In the genomic region with DNA sequence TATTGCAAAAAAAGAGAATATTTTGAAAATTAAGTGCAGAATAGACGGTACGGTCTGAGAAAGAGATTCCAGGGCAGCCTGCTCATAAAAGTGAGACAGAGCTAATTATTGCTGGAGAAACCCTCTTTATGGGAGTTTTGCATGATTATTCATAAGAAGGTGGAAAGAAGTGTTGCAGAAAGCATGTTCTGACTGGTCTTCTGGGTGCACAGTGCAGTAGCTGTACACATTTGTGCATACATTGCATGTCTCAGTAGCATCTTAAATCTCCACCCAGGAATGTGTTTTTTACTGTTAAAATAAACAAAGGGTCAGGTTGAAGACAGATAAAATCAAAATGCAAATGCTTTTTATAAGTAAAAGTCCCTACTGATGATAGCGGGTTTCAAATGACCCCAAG, we compare ENCODE assay signal across 10 cellular contexts.
DNase-seq lines count a peak whose midpoint lies in the region; ATAC-seq and TF ChIP-seq lines count a peak whose summit lies in the region.
"Had no signal": no experiment of that assay in that cellular context is flagged by ENCODE, and none has a peak within 500 bp of the region (broad histone marks: within the 10 kb centered on the region; RNA-seq: fewer than 3 reads in every experiment).

No MANE protein-coding gene starts in this region.

- peaks cover 7% of the 10 kb centered on the region for H3K27me3 Mint-ChIP-seq in stimulated activated naive CD8-positive, alpha-beta T cell treated with anti-CD3 and anti-CD28 coated beads, Interleukin-15, amount 100 ng/mL, for 72 hours
- H3K27me3 Mint-ChIP-seq: B cell had no signal

- peaks cover 8% of the 10 kb centered on the region; the same call in 1 of the 2 replicates for H3K4me1 ChIP-seq in OCI-LY3 (ENCODE audit: low read length)
- H3K4me1 ChIP-seq: upper lobe of left lung had no signal

- no peak for TF ChIP-seq CTCF in OCI-LY3 (IDR thresholded peaks at IDR 0.05; ENCODE audit: low read depth, low read length)

- peak overlapping the region; percentile 53 for H3K9ac ChIP-seq in OCI-LY3 (ENCODE audit: low read length)

- H3K27ac ChIP-seq in OCI-LY3 (ENCODE audit: low read length): peak overlapping the region; percentile 62
- H3K27ac ChIP-seq in substantia nigra (ENCODE audit: low read depth, low read length, poor library complexity, severe bottlenecking): no peak overlapping the region
- H3K27ac ChIP-seq: upper lobe of left lung had no signal

- peak overlapping the region in 1 of 2 donors; percentile 69 for H3K4me3 Mint-ChIP-seq in stimulated activated naive CD8-positive, alpha-beta T cell treated with anti-CD3 and anti-CD28 coated beads, Interleukin-15, amount 100 ng/mL, for 72 hours
- H3K4me3 Mint-ChIP-seq: B cell had no signal

- peak overlapping the region; percentile 63 for H3K4me2 ChIP-seq in OCI-LY3 (ENCODE audit: low read length)

- peak; percentile 30 for DNase-seq in stimulated activated CD4-positive, alpha-beta T cell treated with anti-CD3 and anti-CD28 coated beads, Interleukin-15, amount 100 ng/mL, for 24 hours
- no peak for DNase-seq in stimulated activated CD4-positive, alpha-beta T cell treated with anti-CD3 and anti-CD28 coated beads, Interleukin-12 subunit alpha, Interleukin-12 subunit beta, amount 100 ng/mL, for 4 hours
- peak in 1 of 2 donors; percentile 24 for DNase-seq in stimulated activated naive CD8-positive, alpha-beta T cell treated with anti-CD3 and anti-CD28 coated beads, Interleukin-15, amount 100 ng/mL, for 72 hours
- DNase-seq in substantia nigra (lab: John Stamatoyannopoulos, UW): no peak
- no peak for DNase-seq in occipital lobe (lab: John Stamatoyannopoulos, UW)
- DNase-seq: upper lobe of left lung had no signal

- peak overlapping the region; percentile 62 for H3K4me3 ChIP-seq in OCI-LY3 (ENCODE audit: low read length)

- H3K27me3 ChIP-seq in OCI-LY3 (ENCODE audit: low read depth, low read length): no peaks in the 10 kb centered on the region
- H3K27me3 ChIP-seq: upper lobe of left lung had no signal

- 0 out of 2 replicates have a peak, but pooled peaks cover 2% of the 10 kb centered on the region for H3K9me3 ChIP-seq in OCI-LY3 (ENCODE audit: insufficient read depth, low read length)

- peak overlapping the region in 1 of 2 donors; percentile 64 for H3K27ac Mint-ChIP-seq in stimulated activated naive CD8-positive, alpha-beta T cell treated with anti-CD3 and anti-CD28 coated beads, Interleukin-15, amount 100 ng/mL, for 72 hours
- H3K27ac Mint-ChIP-seq: B cell had no signal

- no peaks in the 10 kb centered on the region for H3K4me1 Mint-ChIP-seq in stimulated activated naive CD8-positive, alpha-beta T cell treated with anti-CD3 and anti-CD28 coated beads, Interleukin-15, amount 100 ng/mL, for 72 hours
- H3K4me1 Mint-ChIP-seq: B cell had no signal

- H3K9me3 Mint-ChIP-seq in stimulated activated naive CD8-positive, alpha-beta T cell treated with anti-CD3 and anti-CD28 coated beads, Interleukin-15, amount 100 ng/mL, for 72 hours: peaks cover 0 to 7% of the 10 kb centered on the region in 2 donors

- ATAC-seq in HG02642 (IDR thresholded peaks at IDR 0.05; ENCODE audit: poor library complexity, unreplicated experiment) (peak; percentile 96), GM21786 (IDR thresholded peaks at IDR 0.05; ENCODE audit: unreplicated experiment) (no peak)
- peak; percentile 69 for ATAC-seq in stimulated activated naive CD8-positive, alpha-beta T cell treated with anti-CD3 and anti-CD28 coated beads, Interleukin-15, amount 100 ng/mL, for 72 hours

- H2AFZ ChIP-seq in OCI-LY3 (ENCODE audit: low read depth, low read length): no peak overlapping the region

- no peaks in the 10 kb centered on the region for H3K79me2 ChIP-seq in OCI-LY3 (ENCODE audit: low read length)

- no peaks in the 10 kb centered on the region for H3K36me3 ChIP-seq in OCI-LY3 (replicated peaks; ENCODE audit: low read depth, low read length)
- H3K36me3 ChIP-seq: upper lobe of left lung had no signal

- H4K20me1 ChIP-seq in OCI-LY3 (ENCODE audit: insufficient read depth, low read length): no peaks in the 10 kb centered on the region
